In the genomic region with DNA sequence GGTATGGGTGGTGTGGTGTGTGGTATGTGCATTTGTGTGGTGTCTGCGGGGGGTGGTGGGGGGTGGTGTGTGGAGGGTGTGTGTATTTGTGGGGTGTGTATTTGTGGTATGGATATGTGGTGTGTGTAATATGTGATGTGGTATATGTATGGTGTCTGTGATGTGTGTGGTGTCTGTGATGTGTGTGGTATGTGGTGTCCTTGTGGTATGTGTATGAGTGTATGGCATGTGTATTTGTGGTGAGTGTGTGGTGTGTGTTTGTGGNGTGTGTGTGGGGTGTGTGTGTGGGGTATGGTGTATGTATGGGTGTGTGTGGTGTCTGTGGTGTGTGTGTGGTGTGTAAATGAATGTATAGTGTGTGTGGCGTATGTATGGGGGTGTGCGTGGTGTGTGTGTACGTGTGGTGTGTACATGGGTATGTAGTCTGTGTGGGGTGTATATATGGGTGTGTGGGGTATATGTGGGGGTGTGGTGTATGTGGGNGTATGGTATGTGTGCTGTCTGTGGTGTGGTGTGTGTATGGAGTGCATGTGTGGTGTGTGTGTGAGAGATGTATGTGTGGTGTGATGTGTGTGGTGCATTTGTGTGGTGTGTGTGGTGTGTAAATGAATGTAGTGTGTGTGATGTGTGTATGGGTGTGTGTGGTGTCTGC, we compare ENCODE assay signal across 26 cellular contexts. TPM values are rescaled to one million over a fixed set of nuclear protein-coding genes. Genes with fewer than 3 reads are reported as not detected.
"Had no signal": no experiment of that assay in that cellular context is flagged by ENCODE, and none has a peak within 500 bp of the region (broad histone marks: within the 10 kb centered on the region; RNA-seq: fewer than 3 reads in every experiment).

No MANE protein-coding gene starts in this region.

- H3K9me3 Mint-ChIP-seq: activated CD4-positive, alpha-beta T cell treated with anti-CD3 and anti-CD28 coated beads, Interleukin-2, amount 10 ng/mL, durations not matched to agents 7 days and 5 days; activated T-cell treated with anti-CD3 and anti-CD28 coated beads, Interleukin-2, amount 50 U/mL, for 4 hours; dendritic cell treated with granulocyte-macrophage colony-stimulating factor and Interleukin-4, amounts not matched to agents 40 ng/mL and 50 ng/mL, for 4 days; immature natural killer cell; naive thymus-derived CD4-positive, alpha-beta T cell; neural crest cell; T-cell; T-helper 2 cell treated with Interferon-gamma antibody and Interleukin-4, amounts not matched to agents 5 μg/mL and 100 μg/mL, for 36 hours had no signal

- H3K4me3 ChIP-seq: adrenal gland, ascending aorta, hepatocyte, lung, tibial artery had no signal

- ATAC-seq: activated CD4-positive, CD25-positive, alpha-beta regulatory T cell treated with anti-CD3 and anti-CD28 coated beads, Interleukin-2, amount 50 U/mL, for 24 hours; activated T-cell treated with anti-CD3 and anti-CD28 coated beads, Interleukin-2, amount 50 U/mL, for 4 hours; foreskin keratinocyte had no signal

- H3K9me3 ChIP-seq: adrenal gland, ascending aorta, tibial artery had no signal

- DNase-seq: activated CD4-positive, alpha-beta T cell treated with anti-CD3 and anti-CD28 coated beads, Interleukin-2, amount 10 ng/mL, durations not matched to agents 7 days and 5 days; activated CD8-positive, alpha-beta memory T cell treated with anti-CD3 and anti-CD28 coated beads for 24 hours; activated CD8-positive, alpha-beta memory T cell treated with anti-CD3 and anti-CD28 coated beads, Interleukin-2, amount 50 U/mL, for 4 hours; activated effector memory CD4-positive, alpha-beta T cell treated with anti-CD3 and anti-CD28 coated beads, Interleukin-2, amount 50 U/mL, for 16 hours; activated naive CD4-positive, alpha-beta T cell treated with anti-CD3 and anti-CD28 coated beads, Interleukin-2, amount 50 U/mL, for 16 hours; activated T-cell treated with anti-CD3 and anti-CD28 coated beads, Interleukin-2, amount 50 U/mL, for 4 hours; brain microvascular endothelial cell; caudate nucleus; effector CD4-positive, alpha-beta T cell; foreskin keratinocyte; immature natural killer cell; stimulated activated CD4-positive, alpha-beta T cell treated with anti-CD3 and anti-CD28 coated beads, Interleukin-2, amount 100 ng/mL, for 48 hours; stimulated activated CD8-positive, alpha-beta memory T cell treated with anti-CD3 and anti-CD28 coated beads, Interleukin-4, amount 100 ng/mL, for 48 hours; stimulated activated naive CD4-positive, alpha-beta T cell treated with Interleukin-2 at 50 U/mL for 16 hours had no signal

- H3K36me3 ChIP-seq: adrenal gland, ascending aorta, brain microvascular endothelial cell, tibial artery had no signal

- H3K4me2 ChIP-seq: hepatocyte had no signal

- H3K4me1 ChIP-seq: ascending aorta, foreskin keratinocyte, tibial artery had no signal

- H3K27me3 ChIP-seq: adrenal gland, ascending aorta, brain microvascular endothelial cell, foreskin keratinocyte, hepatocyte, tibial artery had no signal

- H3K36me3 Mint-ChIP-seq: immature natural killer cell; naive thymus-derived CD4-positive, alpha-beta T cell; T-cell had no signal

- H3K27ac Mint-ChIP-seq: activated CD4-positive, alpha-beta T cell treated with anti-CD3 and anti-CD28 coated beads, Interleukin-2, amount 10 ng/mL, durations not matched to agents 7 days and 5 days; dendritic cell treated with granulocyte-macrophage colony-stimulating factor and Interleukin-4, amounts not matched to agents 40 ng/mL and 50 ng/mL, for 4 days; immature natural killer cell; naive thymus-derived CD4-positive, alpha-beta T cell; T-cell; T-helper 2 cell treated with Interferon-gamma antibody and Interleukin-4, amounts not matched to agents 5 μg/mL and 100 μg/mL, for 36 hours had no signal

- H3K27ac ChIP-seq: ascending aorta, brain microvascular endothelial cell, foreskin keratinocyte, hepatocyte, tibial artery, VCaP had no signal

- H2AFZ ChIP-seq: hepatocyte had no signal

RNA-seq across cellular contexts. Expression of gene CHST15, which starts 27.1 kb away (rescaled TPM):
- total RNA-seq: activated CD4-positive, alpha-beta T cell treated with anti-CD3 and anti-CD28 coated beads, Interleukin-2, amount 10 ng/mL, durations not matched to agents 7 days and 5 days had no signal
